In the genomic region with DNA sequence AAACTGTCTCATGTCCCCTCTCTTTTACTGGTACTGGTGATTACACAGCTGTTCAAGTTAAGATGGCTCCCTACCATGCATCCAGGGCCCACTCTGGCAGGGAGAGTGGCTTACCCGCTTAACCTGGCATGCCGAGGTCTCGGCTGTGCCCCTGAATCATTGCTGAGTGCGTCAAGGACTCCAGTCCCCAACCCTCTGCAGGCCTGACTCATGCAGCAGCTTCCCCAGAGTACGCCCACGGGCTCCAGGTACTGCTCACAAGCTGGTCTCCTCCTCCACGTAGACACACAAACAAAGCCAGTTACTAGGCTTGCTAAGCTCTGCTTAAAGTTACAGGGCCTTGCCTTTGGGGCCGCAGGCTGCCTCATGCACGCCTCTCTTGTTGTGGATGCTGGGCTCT, we compare ENCODE assay signal across 9 cellular contexts.
DNase-seq lines count a peak whose midpoint lies in the region; ATAC-seq and TF ChIP-seq lines count a peak whose summit lies in the region.
"Had no signal": no experiment of that assay in that cellular context is flagged by ENCODE, and none has a peak within 500 bp of the region (broad histone marks: within the 10 kb centered on the region; RNA-seq: fewer than 3 reads in every experiment).

No MANE protein-coding gene starts in this region.

- H3K79me2 ChIP-seq in mammary epithelial cell (ENCODE audit: insufficient read depth, low read length) = no peaks in the 10 kb centered on the region

- CTCF ChIA-PET in Calu3 (lab: Charles Lee) (no interaction called here), mammary epithelial cell (lab: Charles Lee; ENCODE audit: low non-redundant PET) (interaction anchor here (0.7 kb wide), 1 partner anchor 27 kb away, joined by 7 read pairs; no protein-coding TSS in a partner anchor)

- H3K9me3 Mint-ChIP-seq in Calu3 (ENCODE audit: low read depth, unreplicated experiment) = peaks cover 9% of the 10 kb centered on the region
- peaks cover 0 to 4% (median under 1%) of the 10 kb centered on the region in 6 donors for H3K9me3 Mint-ChIP-seq in immature natural killer cell

- H3K9ac ChIP-seq in mammary epithelial cell (ENCODE audit: insufficient read depth, low read length) = peak overlapping the region; percentile 21

- TF ChIP-seq CTCF in Calu3 (IDR thresholded peaks at IDR 0.05; ENCODE audit: unreplicated experiment) (no peak), mammary epithelial cell (conservative IDR thresholded peaks at IDR 0.05 in 1 of 2, IDR thresholded peaks at IDR 0.05 in 1 of 2; ENCODE audit: extremely low read depth in 1 of 2, insufficient read depth in 1 of 2, low read depth in 1 of 2, low read length in 2 of 2) (no peak)

- in situ Hi-C loops in mammary epithelial cell (cut with MboI; ENCODE audit: low sequenced_read_pairs in 2 of 2) = no loop called here

- H3K4me1 Mint-ChIP-seq in Calu3 (ENCODE audit: low read depth, unreplicated experiment) (peaks cover 15% of the 10 kb centered on the region), immature natural killer cell (no peaks in the 10 kb centered on the region)

- H3K27me3 Mint-ChIP-seq in Calu3 (ENCODE audit: unreplicated experiment) (no peaks in the 10 kb centered on the region), immature natural killer cell (ENCODE audit: low read depth in 3 of 3) (peaks cover 0 to 4% (median 2%) of the 10 kb centered on the region in 3 donors)

- peaks cover 4% of the 10 kb centered on the region for H3K9me3 ChIP-seq in mammary epithelial cell (replicated peaks; ENCODE audit: insufficient read depth, low read length)
- H3K9me3 ChIP-seq: pancreas had no signal

- no peak overlapping the region for H3K4me3 Mint-ChIP-seq in Calu3 (ENCODE audit: low read depth, unreplicated experiment)
- H3K4me3 Mint-ChIP-seq in immature natural killer cell = no peak overlapping the region

- dilution Hi-C loops in mammary epithelial cell (cut with HindIII; ENCODE audit: low sequenced_read_pairs) = no loop called here

- H3K27ac Mint-ChIP-seq in Calu3 (ENCODE audit: unreplicated experiment) (peak overlapping the region; percentile 70), immature natural killer cell (no peak overlapping the region)

- H3K27me3 ChIP-seq in mammary epithelial cell (ENCODE audit: insufficient read depth, low read length) (no peaks in the 10 kb centered on the region), H7 (ENCODE audit: control insufficient read depth, insufficient read depth, low read length) (no peaks in the 10 kb centered on the region)
- H3K27me3 ChIP-seq: pancreas had no signal

- DNase-seq in Calu3 (peak; percentile 28), mammary epithelial cell (peak; percentile 97), H7 (no peak), medulla oblongata (ENCODE audit: extremely low spot score) (no peak), GM19240 (ENCODE audit: insufficient read length, low spot score) (no peak), immature natural killer cell (no peak)
- DNase-seq in stimulated activated CD4-positive, alpha-beta T cell treated with anti-CD3 and anti-CD28 coated beads, Interleukin-12 subunit alpha, Interleukin-12 subunit beta, amount 100 ng/mL, for 24 hours (ENCODE audit: low read depth in 2 of 2) = peak; percentile 80 to 88
- DNase-seq: pancreas had no signal

- 13% methylated on average over 8 of the region's 9 CpGs for WGBS in mammary epithelial cell (ENCODE audit: low coverage, missing lambda C conversion rate)

- H3K27ac ChIP-seq in mammary epithelial cell (ENCODE audit: insufficient read depth, low read depth, low read length) = peak overlapping the region; percentile 86
- H3K27ac ChIP-seq: pancreas had no signal

- no peaks in the 10 kb centered on the region for H4K20me1 ChIP-seq in mammary epithelial cell (ENCODE audit: insufficient read depth, low read length)

- H3K4me1 ChIP-seq in mammary epithelial cell (ENCODE audit: insufficient read depth, low read length) = peaks cover 19% of the 10 kb centered on the region
- H3K4me1 ChIP-seq: pancreas had no signal

- H3K4me3 ChIP-seq in mammary epithelial cell (replicated peaks in 1 of 3; ENCODE audit: insufficient read depth in 1 of 3, low read depth in 2 of 3, low read length in 3 of 3) (no peak overlapping the region), H7 (ENCODE audit: insufficient read depth, low read depth, low read length) (no peak overlapping the region)
- H3K4me3 ChIP-seq: pancreas had no signal

- BruUV-seq in Calu3 (replicated peaks; lab: Mats Ljungman, UMichigan) (no TSS peak), mammary epithelial cell (replicated peaks; lab: Mats Ljungman, UMichigan) (no TSS peak)

- H3K36me3 ChIP-seq in mammary epithelial cell (ENCODE audit: insufficient read depth, low read length) = no peaks in the 10 kb centered on the region
- H3K36me3 ChIP-seq in H7 (replicated peaks; ENCODE audit: control insufficient read depth, insufficient read depth, low read length) = no peaks in the 10 kb centered on the region
- H3K36me3 ChIP-seq: pancreas had no signal

- H3K36me3 Mint-ChIP-seq in Calu3 (ENCODE audit: insufficient read depth, unreplicated experiment) = no peaks in the 10 kb centered on the region
- no peaks in the 10 kb centered on the region for H3K36me3 Mint-ChIP-seq in immature natural killer cell

- intact Hi-C loops in Calu3 (cut with micrococcal nuclease; ENCODE audit: unreplicated experiment) = no loop called here
- intact Hi-C loops in mammary epithelial cell (cut with micrococcal nuclease) = no loop called here

- peak overlapping the region; percentile 71 for H2AFZ ChIP-seq in mammary epithelial cell (ENCODE audit: low read depth, low read length)

- no peak overlapping the region for H3K4me2 ChIP-seq in mammary epithelial cell (ENCODE audit: insufficient read depth, low read depth, low read length)

- ATAC-seq in activated CD4-positive, CD25-positive, alpha-beta regulatory T cell treated with anti-CD3 and anti-CD28 coated beads, Interleukin-2, amount 50 U/mL, for 24 hours = peak; percentile 90 to 91

Comparison
In these comparisons a context has a peak if more than half of its experiments do, and no peak if none do; other contexts are left out.
1. DNase-seq: peak in Calu3 (single experiment), mammary epithelial cell (single experiment) and stimulated activated CD4-positive, alpha-beta T cell treated with anti-CD3 and anti-CD28 coated beads, Interleukin-12 subunit alpha, Interleukin-12 subunit beta, amount 100 ng/mL, for 24 hours (2 of 2); none in H7 (single experiment), medulla oblongata (single experiment), GM19240 (single experiment) and immature natural killer cell (0 of 3).